Comparison of ENCODE assay signal across 21 cellular contexts in the genomic region with DNA sequence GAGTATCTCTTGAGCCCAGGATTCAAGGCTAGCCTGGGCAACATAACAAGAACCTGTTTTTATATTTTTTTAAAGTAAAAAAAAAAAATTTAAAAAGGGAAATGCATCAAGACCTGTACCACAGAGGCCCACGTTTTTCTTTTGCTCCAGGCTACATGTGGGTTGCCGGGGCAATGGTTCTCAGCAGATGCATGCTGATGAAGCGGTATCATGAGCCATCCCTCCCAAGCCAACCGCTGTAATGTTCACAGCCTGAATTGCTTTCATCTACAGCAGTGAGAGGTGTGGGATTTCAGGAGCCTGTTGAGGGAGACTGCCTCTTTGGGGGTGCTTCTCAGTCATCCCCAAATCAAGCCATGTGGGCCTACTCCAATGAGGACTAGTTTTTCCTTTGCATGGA.
DNase-seq lines count a peak whose midpoint lies in the region; ATAC-seq and TF ChIP-seq lines count a peak whose summit lies in the region.
"Had no signal": no experiment of that assay in that cellular context is flagged by ENCODE, and none has a peak within 500 bp of the region (broad histone marks: within the 10 kb centered on the region; RNA-seq: fewer than 3 reads in every experiment).

No MANE protein-coding gene starts in this region.

- H3K79me2 ChIP-seq in PC-9 (ENCODE audit: low read depth), result no peaks in the 10 kb centered on the region

- no peaks in the 10 kb centered on the region for H4K20me1 ChIP-seq in BLaER1 treated with 17β-estradiol and CSF1 and Interleukin-3, amounts not matched to agents 10 nM and 100 nM
- no peaks in the 10 kb centered on the region for H4K20me1 ChIP-seq in PC-9 (ENCODE audit: insufficient read depth)

- H3K4me1 ChIP-seq in BLaER1 treated with 17β-estradiol and CSF1 and Interleukin-3, amounts not matched to agents 10 nM and 100 nM, result peaks cover 69 to 100% (median 95%) of the 10 kb centered on the region in 10 experiments
- H3K4me1 ChIP-seq in CD4-positive, alpha-beta memory T cell (ENCODE audit: insufficient read depth, low read length), result peaks cover 87% of the 10 kb centered on the region
- peaks cover 84% of the 10 kb centered on the region for H3K4me1 ChIP-seq in PC-9 (replicated peaks; ENCODE audit: insufficient read depth)
- peaks cover 23% of the 10 kb centered on the region for H3K4me1 ChIP-seq in CD8-positive, alpha-beta T cell (ENCODE audit: insufficient read depth, low read length)
- H3K4me1 ChIP-seq: pancreas had no signal

- peak overlapping the region in 3 of 11 experiments; percentile 27 to 45 (median 31); a peak in 5 of 22 replicates for H3K9ac ChIP-seq in BLaER1 treated with 17β-estradiol and CSF1 and Interleukin-3, amounts not matched to agents 10 nM and 100 nM

- H3K4me3 ChIP-seq in BLaER1 treated with 17β-estradiol and CSF1 and Interleukin-3, amounts not matched to agents 10 nM and 100 nM, result no peak overlapping the region
- no peak overlapping the region for H3K4me3 ChIP-seq in CD4-positive, alpha-beta memory T cell (ENCODE audit: low read length in 2 of 2)
- no peak overlapping the region for H3K4me3 ChIP-seq in PC-9
- H3K4me3 ChIP-seq in CD8-positive, alpha-beta T cell (ENCODE audit: low read depth, low read length), result no peak overlapping the region
- H3K4me3 ChIP-seq: ascending aorta, heart left ventricle, pancreas had no signal

- no peak for ATAC-seq in left lobe of liver
- ATAC-seq in CD8-positive, alpha-beta T cell, result no peak
- ATAC-seq: heart left ventricle; naive thymus-derived CD4-positive, alpha-beta T cell; pancreas had no signal

- no peak overlapping the region for H3K4me3 Mint-ChIP-seq in CD4-positive, alpha-beta memory T cell
- H3K4me3 Mint-ChIP-seq in chondrocyte (ENCODE audit: unreplicated experiment), result no peak overlapping the region
- H3K4me3 Mint-ChIP-seq in CD8-positive, alpha-beta T cell, result no peak overlapping the region
- H3K4me3 Mint-ChIP-seq: memory B cell had no signal

- TF ChIP-seq CTCF in PC-9 (conservative IDR thresholded peaks at IDR 0.05), result no peak
- TF ChIP-seq CTCF in chondrocyte (IDR thresholded peaks at IDR 0.05), result no peak
- no peak for TF ChIP-seq CTCF in CD8-positive, alpha-beta T cell (IDR thresholded peaks at IDR 0.05)

- H3F3A ChIP-seq in PC-9 (ENCODE audit: insufficient read depth, low read depth), result peaks cover 78% of the 10 kb centered on the region

- H3K27me3 Mint-ChIP-seq in CD4-positive, alpha-beta memory T cell, result no peaks in the 10 kb centered on the region
- H3K27me3 Mint-ChIP-seq in chondrocyte (ENCODE audit: low read depth), result no peaks in the 10 kb centered on the region
- H3K27me3 Mint-ChIP-seq in CD8-positive, alpha-beta T cell (ENCODE audit: low read depth), result no peaks in the 10 kb centered on the region
- H3K27me3 Mint-ChIP-seq: memory B cell; naive thymus-derived CD4-positive, alpha-beta T cell had no signal

- H3K9me3 ChIP-seq in BLaER1 treated with 17β-estradiol and CSF1 and Interleukin-3, amounts not matched to agents 10 nM and 100 nM (replicated peaks in 1 of 11), result peaks cover 0 to 9% (median 0%) of the 10 kb centered on the region in 11 experiments; a peak in 4 of 22 replicates
- H3K9me3 ChIP-seq in CD4-positive, alpha-beta memory T cell (ENCODE audit: control insufficient read depth in 1 of 2, low read length in 2 of 2), result no peaks in the 10 kb centered on the region
- peaks cover 7% of the 10 kb centered on the region; the same call in 1 of the 2 replicates for H3K9me3 ChIP-seq in PC-9 (ENCODE audit: insufficient read depth, low read depth)
- H3K9me3 ChIP-seq in CD8-positive, alpha-beta T cell (ENCODE audit: low read length), result no peaks in the 10 kb centered on the region
- H3K9me3 ChIP-seq: ascending aorta, heart left ventricle, pancreas had no signal

- CTCF ChIA-PET in CD4-positive, alpha-beta memory T cell (lab: Charles Lee; ENCODE audit: partially characterized antibody), result interaction anchor here (2.5 kb wide), 1 partner anchor 11 kb away, joined by 8 read pairs; no protein-coding TSS in a partner anchor
- CTCF ChIA-PET in PC-9 (lab: Charles Lee), result no interaction called here
- CTCF ChIA-PET in CD8-positive, alpha-beta T cell (lab: Charles Lee), result interaction anchor here (1.6 kb wide), 1 partner anchor 11 kb away, joined by 8 read pairs; no protein-coding TSS in a partner anchor

- H3K4me1 Mint-ChIP-seq in CD4-positive, alpha-beta memory T cell, result peaks cover 54 to 79% (median 68%) of the 10 kb centered on the region in 4 donors
- peaks cover 24% of the 10 kb centered on the region for H3K4me1 Mint-ChIP-seq in chondrocyte (ENCODE audit: low read depth)
- peaks cover 45% of the 10 kb centered on the region for H3K4me1 Mint-ChIP-seq in CD8-positive, alpha-beta T cell (ENCODE audit: low read depth)

- no peaks in the 10 kb centered on the region for H3K9me3 Mint-ChIP-seq in CD4-positive, alpha-beta memory T cell
- no peaks in the 10 kb centered on the region for H3K9me3 Mint-ChIP-seq in chondrocyte (ENCODE audit: low read depth)
- no peaks in the 10 kb centered on the region for H3K9me3 Mint-ChIP-seq in CD8-positive, alpha-beta T cell
- H3K9me3 Mint-ChIP-seq: memory B cell had no signal

- intact Hi-C loops in CD4-positive, alpha-beta memory T cell (cut with micrococcal nuclease), result no loop called here
- intact Hi-C loops in PC-9 (cut with micrococcal nuclease; ENCODE audit: unreplicated experiment), result no loop called here
- intact Hi-C loops in CD8-positive, alpha-beta T cell (cut with DNase I, micrococcal nuclease), result no loop called here

- H3K27ac Mint-ChIP-seq in CD4-positive, alpha-beta memory T cell, result peak overlapping the region in 6 of 7 donors; percentile 53 to 92 (median 67)
- peak overlapping the region; percentile 50 for H3K27ac Mint-ChIP-seq in chondrocyte (ENCODE audit: unreplicated experiment)
- H3K27ac Mint-ChIP-seq in CD8-positive, alpha-beta T cell, result no peak overlapping the region

- H3K4me2 ChIP-seq in BLaER1 treated with 17β-estradiol and CSF1 and Interleukin-3, amounts not matched to agents 10 nM and 100 nM, result peak overlapping the region in 9 of 11 experiments; percentile 25 to 94 (median 84); a peak in 16 of 22 replicates
- peak overlapping the region; percentile 60; the same call in 1 of the 2 replicates for H3K4me2 ChIP-seq in PC-9

- BruUV-seq in PC-9 (replicated peaks; lab: Mats Ljungman, UMichigan), result no TSS peak

- H3K27me3 ChIP-seq in BLaER1 treated with 17β-estradiol and CSF1 and Interleukin-3, amounts not matched to agents 10 nM and 100 nM, result no peaks in the 10 kb centered on the region
- H3K27me3 ChIP-seq in CD4-positive, alpha-beta memory T cell (ENCODE audit: insufficient read depth, low read length), result no peaks in the 10 kb centered on the region
- no peaks in the 10 kb centered on the region for H3K27me3 ChIP-seq in PC-9 (ENCODE audit: insufficient read depth, low read depth)
- H3K27me3 ChIP-seq in CD8-positive, alpha-beta T cell (ENCODE audit: insufficient read depth, low read length), result no peaks in the 10 kb centered on the region
- H3K27me3 ChIP-seq: ascending aorta, heart left ventricle, pancreas had no signal

- no peak overlapping the region for H2AFZ ChIP-seq in PC-9

- no peaks in the 10 kb centered on the region for H3K9me2 ChIP-seq in PC-9 (ENCODE audit: insufficient read depth)

- peaks cover 0 to 47% (median 20%) of the 10 kb centered on the region in 11 experiments; a peak in 13 of 22 replicates for H3K36me3 ChIP-seq in BLaER1 treated with 17β-estradiol and CSF1 and Interleukin-3, amounts not matched to agents 10 nM and 100 nM
- H3K36me3 ChIP-seq in CD4-positive, alpha-beta memory T cell (ENCODE audit: insufficient read depth, low read length), result no peaks in the 10 kb centered on the region
- H3K36me3 ChIP-seq in PC-9 (ENCODE audit: low read depth), result peaks cover 16% of the 10 kb centered on the region
- no peaks in the 10 kb centered on the region for H3K36me3 ChIP-seq in CD8-positive, alpha-beta T cell (ENCODE audit: insufficient read depth, low read length)
- H3K36me3 ChIP-seq: ascending aorta, heart left ventricle, pancreas had no signal

- peaks cover 0 to 3% of the 10 kb centered on the region in 2 donors for H3K36me3 Mint-ChIP-seq in CD4-positive, alpha-beta memory T cell
- H3K36me3 Mint-ChIP-seq in chondrocyte (ENCODE audit: low read depth), result peaks cover 2% of the 10 kb centered on the region
- H3K36me3 Mint-ChIP-seq in CD8-positive, alpha-beta T cell, result no peaks in the 10 kb centered on the region

- POLR2A ChIA-PET in CD4-positive, alpha-beta memory T cell (lab: Charles Lee; ENCODE audit: partially characterized antibody), result interaction anchor here (0.6 kb wide), 1 partner anchor 41 kb away, joined by 4 read pairs; no protein-coding TSS in a partner anchor
- POLR2A ChIA-PET in PC-9 (lab: Charles Lee; ENCODE audit: unreplicated experiment), result no interaction called here
- POLR2A ChIA-PET in CD8-positive, alpha-beta T cell (lab: Charles Lee), result no interaction called here

- no peak for DNase-seq in CD4-positive, alpha-beta memory T cell
- peak in 1 of 2 experiments; percentile 39 for DNase-seq in PC-9
- DNase-seq in chondrocyte (ENCODE audit: low spot score), result no peak
- DNase-seq in left lobe of liver (ENCODE audit: low spot score), result no peak
- no peak for DNase-seq in SHP77 treated with DMSO at 0.1 percent for 48 hours (lab: John Stamatoyannopoulos, UW)
- no peak for DNase-seq in CD8-positive, alpha-beta T cell
- DNase-seq: activated CD4-positive, CD25-positive, alpha-beta regulatory T cell; activated CD8-positive, alpha-beta memory T cell treated with anti-CD3 and anti-CD28 coated beads, Interleukin-2, amount 50 U/mL, for 48 hours; activated naive CD4-positive, alpha-beta T cell; AML-193; cerebellar nuclear complex; heart left ventricle; islet precursor cell; naive thymus-derived CD4-positive, alpha-beta T cell; NCI-H187 treated with DMSO at 0.1 percent for 48 hours; NCI-H510A treated with DMSO at 0.1 percent for 48 hours; pancreas; SIG-M5 had no signal

- H3K27ac ChIP-seq in BLaER1 treated with 17β-estradiol and CSF1 and Interleukin-3, amounts not matched to agents 10 nM and 100 nM, result peak overlapping the region; percentile 24 to 99 (median 98); a peak in 21 of 22 replicates
- H3K27ac ChIP-seq in CD4-positive, alpha-beta memory T cell (ENCODE audit: low read depth, low read length), result no peak overlapping the region
- peak overlapping the region; percentile 97 for H3K27ac ChIP-seq in PC-9
- H3K27ac ChIP-seq in CD8-positive, alpha-beta T cell (ENCODE audit: low read depth, low read length), result no peak overlapping the region
- H3K27ac ChIP-seq: pancreas had no signal

Comparison
In these comparisons a context has a peak if more than half of its experiments do, and no peak if none do; other contexts are left out.
1. H3K27ac ChIP-seq: peak in BLaER1 treated with 17β-estradiol and CSF1 and Interleukin-3, amounts not matched to agents 10 nM and 100 nM (11 of 11) and PC-9 (single experiment); none in CD4-positive, alpha-beta memory T cell (single experiment) and CD8-positive, alpha-beta T cell (single experiment).